30 cellular contexts compared by ENCODE assay signal in the genomic region with DNA sequence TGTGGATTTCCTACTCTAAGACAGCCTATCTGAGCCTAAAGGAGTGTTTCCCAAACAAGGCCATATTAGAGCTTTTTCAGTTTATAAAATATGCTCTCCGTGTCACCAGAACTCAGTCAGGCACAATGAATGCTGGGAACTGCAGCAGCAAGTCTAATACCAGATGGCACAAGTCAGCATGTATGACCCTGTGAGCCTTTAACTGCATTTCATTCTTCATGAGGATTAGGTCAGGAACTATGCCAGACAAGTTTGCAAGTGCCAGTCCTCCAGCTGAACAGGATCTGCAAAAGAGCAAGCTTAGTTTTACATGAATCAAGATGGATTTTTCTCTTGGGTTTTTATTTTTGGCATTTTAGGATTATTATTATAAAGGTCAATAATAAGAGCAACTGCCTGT.
"Had no signal": no experiment of that assay in that cellular context is flagged by ENCODE, and none has a peak within 500 bp of the region (broad histone marks: within the 10 kb centered on the region; RNA-seq: fewer than 3 reads in every experiment).

No MANE protein-coding gene starts in this region.

- ATAC-seq: activated CD4-positive, CD25-positive, alpha-beta regulatory T cell treated with anti-CD3 and anti-CD28 coated beads, Interleukin-2, amount 50 U/mL, for 24 hours; body of pancreas; effector memory CD8-positive, alpha-beta T cell; left cardiac atrium; psoas muscle; T-helper 17 cell had no signal

- H3K27ac ChIP-seq: adrenal gland, body of pancreas, colonic mucosa, dorsolateral prefrontal cortex, neutrophil, ovary, psoas muscle, right atrium auricular region, tibial nerve, WERI-Rb-1 had no signal

- H3K9me3 ChIP-seq: adrenal gland, body of pancreas, colonic mucosa, neutrophil, ovary, psoas muscle, right atrium auricular region, tibial nerve had no signal

- H3K27me3 ChIP-seq: adrenal gland, body of pancreas, colonic mucosa, ovary, right atrium auricular region, tibial nerve had no signal

- H3K4me3 ChIP-seq: adrenal gland, body of pancreas, colonic mucosa, dorsolateral prefrontal cortex, ovary, psoas muscle, right atrium auricular region, tibial nerve had no signal

- H3K4me1 ChIP-seq: adrenal gland, body of pancreas, colonic mucosa, psoas muscle, right atrium auricular region, tibial nerve had no signal

- H3K36me3 ChIP-seq: adrenal gland, colonic mucosa, neutrophil, ovary, right atrium auricular region, tibial nerve, WERI-Rb-1 had no signal

- FAIRE-seq: keratinocyte, urothelium cell line had no signal

- DNase-seq: activated CD4-positive, alpha-beta T cell treated with anti-CD3 and anti-CD28 coated beads for 48 hours; activated CD4-positive, alpha-beta T cell treated with anti-CD3 and anti-CD28 coated beads, Interleukin-2, amount 50 U/mL, for 48 hours; activated CD8-positive, alpha-beta memory T cell treated with anti-CD3 and anti-CD28 coated beads for 24 hours; activated effector memory CD4-positive, alpha-beta T cell treated with Interleukin-2 at 50 U/mL for 16 hours; activated naive CD4-positive, alpha-beta T cell treated with Interleukin-2 at 50 U/mL for 16 hours; adrenal gland; aorta; body of pancreas; colonic mucosa; dorsolateral prefrontal cortex; effector memory CD8-positive, alpha-beta T cell; head of caudate nucleus; hippocampal formation; left cardiac atrium; mammary epithelial cell; naive B cell; nephron progenitor cell; ovary; psoas muscle; stimulated activated CD4-positive, alpha-beta T cell treated with anti-CD3 and anti-CD28 coated beads, Interleukin-15, amount 100 ng/mL, for 24 hours; stimulated activated naive CD4-positive, alpha-beta T cell treated with Interleukin-2 at 50 U/mL for 16 hours; T-helper 17 cell; T1000; WERI-Rb-1 had no signal
